Comparison of ENCODE assay signal across 20 cellular contexts in the genomic region with DNA sequence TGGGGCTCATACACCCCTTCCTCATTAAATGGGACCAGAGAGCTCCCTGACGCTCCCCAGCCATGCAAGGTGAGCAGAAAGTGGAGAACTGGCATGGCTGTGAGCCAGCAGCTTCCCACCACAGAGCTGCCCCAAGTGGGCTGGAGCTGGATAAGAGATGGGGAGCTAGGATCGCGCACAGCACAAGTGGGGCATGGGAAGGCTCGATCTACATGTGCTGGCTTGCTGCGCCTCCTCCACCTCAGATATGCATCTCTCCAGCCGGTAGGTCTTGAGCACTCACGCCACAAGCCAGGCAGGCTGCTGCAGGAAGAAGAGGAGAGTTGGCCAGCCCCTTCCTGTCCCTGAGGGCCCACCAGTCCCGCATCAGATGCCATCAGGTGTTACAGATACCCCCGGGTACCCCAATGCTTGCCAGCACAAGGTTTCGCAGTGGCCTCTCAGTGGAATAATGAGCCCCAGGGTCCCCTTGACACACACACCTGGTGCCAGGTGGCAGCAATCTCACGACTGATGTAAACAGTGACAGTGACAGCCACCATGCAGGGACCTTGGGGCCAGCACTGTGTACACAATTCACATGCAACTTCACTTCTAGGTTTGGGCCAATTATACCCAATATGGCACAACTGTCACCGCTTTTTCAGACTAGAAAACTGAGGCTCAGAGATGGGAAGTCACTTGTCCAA.
DNase-seq lines count a peak whose midpoint lies in the region; ATAC-seq, FAIRE-seq and TF ChIP-seq lines count a peak whose summit lies in the region.
"Had no signal": no experiment of that assay in that cellular context is flagged by ENCODE, and none has a peak within 500 bp of the region (broad histone marks: within the 10 kb centered on the region; RNA-seq: fewer than 3 reads in every experiment).

No MANE protein-coding gene starts in this region.

- H3K4me3 ChIP-seq in SJCRH30 (no peak overlapping the region), keratinocyte (ENCODE audit: control insufficient read depth in 2 of 3, extremely low read depth in 1 of 3, insufficient read depth in 2 of 3, low read depth in 1 of 3, low read length in 3 of 3) (no peak overlapping the region)
- H3K4me3 ChIP-seq: left ventricle myocardium inferior, mucosa of descending colon had no signal

- peak overlapping the region; percentile 73 for H3K27ac ChIP-seq in SJCRH30
- no peak overlapping the region for H3K27ac ChIP-seq in keratinocyte (ENCODE audit: control insufficient read depth, insufficient read depth, low read length)
- H3K27ac ChIP-seq: left ventricle myocardium inferior had no signal

- no peak overlapping the region for H3K27ac Mint-ChIP-seq in type B pancreatic cell
- H3K27ac Mint-ChIP-seq in activated CD4-positive, alpha-beta T cell treated with anti-CD3 and anti-CD28 coated beads, Interleukin-2, amount 10 ng/mL, durations not matched to agents 24 days and 14 days: no peak overlapping the region
- H3K27ac Mint-ChIP-seq: CD8-positive, alpha-beta T cell had no signal

- TF ChIP-seq POLR2A in H54 (IDR thresholded peaks at IDR 0.05; ENCODE audit: low read depth, low read length): no peak

- H3K36me3 ChIP-seq in SJCRH30 (no peaks in the 10 kb centered on the region), keratinocyte (ENCODE audit: control insufficient read depth in 2 of 2, extremely low read depth in 1 of 2, insufficient read depth in 2 of 2, low read length in 2 of 2) (no peaks in the 10 kb centered on the region)
- H3K36me3 ChIP-seq: left ventricle myocardium inferior had no signal

- H3K4me1 ChIP-seq in SJCRH30: peaks cover 20% of the 10 kb centered on the region
- H3K4me1 ChIP-seq in keratinocyte (ENCODE audit: control insufficient read depth, extremely low read depth, insufficient read depth, low read length): peaks cover 30% of the 10 kb centered on the region

- no peaks in the 10 kb centered on the region for H4K20me1 ChIP-seq in keratinocyte (ENCODE audit: control insufficient read depth, extremely low read depth, insufficient read depth, low read length)

- no peaks in the 10 kb centered on the region for H3K79me2 ChIP-seq in keratinocyte (ENCODE audit: control insufficient read depth, insufficient read depth, low read length)

- FAIRE-seq in keratinocyte (lab: Jason Lieb, UNC): peak; percentile 76
- no peak for FAIRE-seq in H54 (lab: Jason Lieb, UNC)
- FAIRE-seq: TTC549 had no signal

- peak; percentile 16 for DNase-seq in activated CD4-positive, CD25-positive, alpha-beta regulatory T cell treated with anti-CD3 and anti-CD28 coated beads, Interleukin-2, amount 50 U/mL, for 72 hours
- no peak for DNase-seq in activated CD4-positive, CD25-positive, alpha-beta regulatory T cell (lab: John Stamatoyannopoulos, UW)
- DNase-seq in SJCRH30: no peak
- no peak for DNase-seq in keratinocyte (ENCODE audit: low read depth, low spot score)
- peak; percentile 54 for DNase-seq in type B pancreatic cell (ENCODE audit: extremely low spot score, unreplicated experiment)
- no peak for DNase-seq in activated CD4-positive, alpha-beta T cell treated with anti-CD3 and anti-CD28 coated beads, Interleukin-2, amount 10 ng/mL, durations not matched to agents 24 days and 14 days
- DNase-seq in H54 (ENCODE audit: insufficient read length, low spot score): no peak
- DNase-seq: activated CD4-positive, alpha-beta T cell treated with anti-CD3 and anti-CD28 coated beads for 48 hours; activated naive CD4-positive, alpha-beta T cell; amygdala; CD8-positive, alpha-beta T cell; Kasumi-1; left ventricle myocardium inferior; NCI-H1092 treated with DMSO at 0.1 percent for 48 hours; NCI-H446 treated with DMSO at 0.1 percent for 48 hours; RPMI8226; SW 1271 had no signal

- H3K9me3 ChIP-seq in SJCRH30 (replicated peaks) (no peaks in the 10 kb centered on the region), keratinocyte (ENCODE audit: control insufficient read depth, low read depth, low read length) (no peaks in the 10 kb centered on the region)
- H3K9me3 ChIP-seq: mucosa of descending colon had no signal

- H3K4me1 Mint-ChIP-seq in type B pancreatic cell (ENCODE audit: unreplicated experiment): peaks cover 7% of the 10 kb centered on the region
- peaks cover 11% of the 10 kb centered on the region for H3K4me1 Mint-ChIP-seq in activated CD4-positive, alpha-beta T cell treated with anti-CD3 and anti-CD28 coated beads, Interleukin-2, amount 10 ng/mL, durations not matched to agents 24 days and 14 days

- no peaks in the 10 kb centered on the region for H3K36me3 Mint-ChIP-seq in type B pancreatic cell
- no peaks in the 10 kb centered on the region for H3K36me3 Mint-ChIP-seq in activated CD4-positive, alpha-beta T cell treated with anti-CD3 and anti-CD28 coated beads, Interleukin-2, amount 10 ng/mL, durations not matched to agents 24 days and 14 days (ENCODE audit: low read depth)
- H3K36me3 Mint-ChIP-seq: CD8-positive, alpha-beta T cell had no signal

- H3K4me3 Mint-ChIP-seq in type B pancreatic cell: no peak overlapping the region
- no peak overlapping the region for H3K4me3 Mint-ChIP-seq in activated CD4-positive, alpha-beta T cell treated with anti-CD3 and anti-CD28 coated beads, Interleukin-2, amount 10 ng/mL, durations not matched to agents 24 days and 14 days
- H3K4me3 Mint-ChIP-seq: CD8-positive, alpha-beta T cell had no signal

- no peak overlapping the region for H3K9ac ChIP-seq in keratinocyte (ENCODE audit: control insufficient read depth, extremely low read depth, insufficient read depth, low read length)

- H3K27me3 Mint-ChIP-seq in type B pancreatic cell: no peaks in the 10 kb centered on the region
- H3K27me3 Mint-ChIP-seq in activated CD4-positive, alpha-beta T cell treated with anti-CD3 and anti-CD28 coated beads, Interleukin-2, amount 10 ng/mL, durations not matched to agents 24 days and 14 days: peaks cover 4% of the 10 kb centered on the region

- H3K9me1 ChIP-seq in keratinocyte (ENCODE audit: control insufficient read depth, extremely low read depth, insufficient read depth, low read length): no peaks in the 10 kb centered on the region

- ATAC-seq in GM21423 (IDR thresholded peaks at IDR 0.05; ENCODE audit: unreplicated experiment): no peak
- ATAC-seq: CD8-positive, alpha-beta T cell had no signal

- peak overlapping the region; percentile 17 for H2AFZ ChIP-seq in keratinocyte (ENCODE audit: control insufficient read depth, low read length)

- dilution Hi-C loops in keratinocyte (cut with MboI; ENCODE audit: extremely low pct_ligation_motif_present, low sequenced_read_pairs): no loop called here

- intact Hi-C loops in activated CD4-positive, alpha-beta T cell treated with anti-CD3 and anti-CD28 coated beads, Interleukin-2, amount 10 ng/mL, durations not matched to agents 24 days and 14 days (cut with micrococcal nuclease): no loop called here

- TF ChIP-seq CTCF in keratinocyte (optimal IDR thresholded peaks at IDR 0.05 in 1 of 3, IDR thresholded peaks at IDR 0.05 in 1 of 3, conservative IDR thresholded peaks at IDR 0.05 in 1 of 3; ENCODE audit: extremely low read depth in 1 of 3, insufficient read depth in 2 of 3, low read length in 3 of 3) (peak in 1 of 3 experiments; percentile 1), type B pancreatic cell (conservative IDR thresholded peaks at IDR 0.05) (no peak)

- H3K27me3 ChIP-seq in SJCRH30: no peaks in the 10 kb centered on the region
- no peaks in the 10 kb centered on the region for H3K27me3 ChIP-seq in keratinocyte (ENCODE audit: control insufficient read depth, extremely low read depth, insufficient read depth, low read length)

- H3K4me2 ChIP-seq in keratinocyte (ENCODE audit: control insufficient read depth, extremely low read depth, insufficient read depth, low read depth, low read length): peak overlapping the region; percentile 25

- H3K9me3 Mint-ChIP-seq in type B pancreatic cell: peaks cover 16% of the 10 kb centered on the region
- no peaks in the 10 kb centered on the region for H3K9me3 Mint-ChIP-seq in activated CD4-positive, alpha-beta T cell treated with anti-CD3 and anti-CD28 coated beads, Interleukin-2, amount 10 ng/mL, durations not matched to agents 24 days and 14 days
- H3K9me3 Mint-ChIP-seq: CD8-positive, alpha-beta T cell had no signal

Comparison
In these comparisons a context has a peak if more than half of its experiments do, and no peak if none do; other contexts are left out.
1. DNase-seq: peak in activated CD4-positive, CD25-positive, alpha-beta regulatory T cell treated with anti-CD3 and anti-CD28 coated beads, Interleukin-2, amount 50 U/mL, for 72 hours (single experiment) and type B pancreatic cell (single experiment); none in activated CD4-positive, CD25-positive, alpha-beta regulatory T cell (0 of 4), SJCRH30 (0 of 2), keratinocyte (single experiment), activated CD4-positive, alpha-beta T cell treated with anti-CD3 and anti-CD28 coated beads, Interleukin-2, amount 10 ng/mL, durations not matched to agents 24 days and 14 days (single experiment) and H54 (single experiment).